ENCODE assay signal across 11 cellular contexts in the genomic region with DNA sequence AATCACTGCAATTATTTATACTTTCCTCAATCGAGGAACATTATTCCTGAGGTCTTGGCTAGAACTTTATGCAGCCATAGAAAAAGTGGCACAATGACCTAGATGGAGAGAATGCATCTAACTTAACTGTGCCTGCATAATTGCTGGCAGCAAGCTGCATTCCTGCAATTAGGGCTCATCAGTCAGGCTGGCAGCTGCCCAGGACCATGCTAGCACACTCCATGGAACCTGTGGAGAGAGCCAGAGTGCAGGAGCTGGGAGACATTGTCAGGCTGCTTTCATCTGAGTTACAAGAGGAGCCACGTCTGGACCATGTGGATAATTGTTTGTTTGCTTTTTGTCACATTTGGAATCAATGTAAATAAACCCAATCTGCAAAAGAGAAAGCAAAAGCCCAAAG.
DNase-seq lines count a peak whose midpoint lies in the region; ATAC-seq and TF ChIP-seq lines count a peak whose summit lies in the region.
"Had no signal": no experiment of that assay in that cellular context is flagged by ENCODE, and none has a peak within 500 bp of the region (broad histone marks: within the 10 kb centered on the region; RNA-seq: fewer than 3 reads in every experiment).

No MANE protein-coding gene starts in this region.

- H3K27me3 ChIP-seq in heart right ventricle = no peaks in the 10 kb centered on the region
- H3K27me3 ChIP-seq in stomach = no peaks in the 10 kb centered on the region
- H3K27me3 ChIP-seq: ovary, SJCRH30 had no signal

- DNase-seq in AG10803 (ENCODE audit: low read depth) (peak; percentile 42), NCI-H146 (lab: John Stamatoyannopoulos, UW) (peak; percentile 22), astrocyte of the hippocampus (ENCODE audit: low read depth, low spot score) (peak; percentile 91), heart right ventricle (peak; percentile 59 to 68), stomach (no peak), NCI-H1694 (lab: John Stamatoyannopoulos, UW) (no peak)
- DNase-seq in activated T-cell treated with anti-CD3 and anti-CD28 coated beads, Interleukin-2, amount 50 U/mL, for 72 hours = no peak
- no peak for DNase-seq in activated naive CD8-positive, alpha-beta T cell treated with anti-CD3 and anti-CD28 coated beads, Interleukin-2, amount 50 U/mL, for 24 hours
- DNase-seq: activated CD4-positive, CD25-positive, alpha-beta regulatory T cell treated with anti-CD3 and anti-CD28 coated beads, Interleukin-2, amount 50 U/mL, for 72 hours; SJCRH30 had no signal

- WGBS in heart right ventricle, 2 donors = 16 to 21% methylated on average over 2 of the region's 2 CpGs
- WGBS in stomach, 5 donors = 23 to 36% (median 33%) methylated on average over 2 of the region's 2 CpGs

- H3K4me1 ChIP-seq in heart right ventricle (no peaks in the 10 kb centered on the region), stomach (no peaks in the 10 kb centered on the region)
- H3K4me1 ChIP-seq: SJCRH30 had no signal

- no peak overlapping the region for H3K4me3 Mint-ChIP-seq in activated T-cell treated with anti-CD3 and anti-CD28 coated beads, Interleukin-2, amount 50 U/mL, for 72 hours
- H3K4me3 Mint-ChIP-seq in activated naive CD8-positive, alpha-beta T cell treated with anti-CD3 and anti-CD28 coated beads, Interleukin-2, amount 50 U/mL, for 24 hours = no peak overlapping the region

- intact Hi-C loops in heart right ventricle (cut with DNase I) = no loop called here
- intact Hi-C loops in stomach (cut with DNase I; ENCODE audit: low total_unique reads) = no loop called here

- H3K4me1 Mint-ChIP-seq in activated T-cell treated with anti-CD3 and anti-CD28 coated beads, Interleukin-2, amount 50 U/mL, for 72 hours (ENCODE audit: low read depth) = no peaks in the 10 kb centered on the region
- no peaks in the 10 kb centered on the region for H3K4me1 Mint-ChIP-seq in activated naive CD8-positive, alpha-beta T cell treated with anti-CD3 and anti-CD28 coated beads, Interleukin-2, amount 50 U/mL, for 24 hours

- H3K9me3 ChIP-seq in heart right ventricle (no peaks in the 10 kb centered on the region), stomach (no peaks in the 10 kb centered on the region)
- H3K9me3 ChIP-seq: ovary, SJCRH30 had no signal

- no peaks in the 10 kb centered on the region for H3K27me3 Mint-ChIP-seq in activated T-cell treated with anti-CD3 and anti-CD28 coated beads, Interleukin-2, amount 50 U/mL, for 72 hours (ENCODE audit: low read depth)
- H3K27me3 Mint-ChIP-seq in activated naive CD8-positive, alpha-beta T cell treated with anti-CD3 and anti-CD28 coated beads, Interleukin-2, amount 50 U/mL, for 24 hours = no peaks in the 10 kb centered on the region

- H3K27ac ChIP-seq in heart right ventricle (no peak overlapping the region), stomach (no peak overlapping the region)
- H3K27ac ChIP-seq: ovary, SJCRH30 had no signal

- no peak for TF ChIP-seq POLR2A in stomach (IDR thresholded peaks at IDR 0.05)

- H3K4me3 ChIP-seq in AG10803 (ENCODE audit: low read length) (no peak overlapping the region), heart right ventricle (no peak overlapping the region), stomach (no peak overlapping the region)
- H3K4me3 ChIP-seq: ovary, SJCRH30 had no signal

- ATAC-seq in heart right ventricle = peak; percentile 43 to 99 (median 78)
- ATAC-seq in activated T-cell treated with anti-CD3 and anti-CD28 coated beads, Interleukin-2, amount 50 U/mL, for 72 hours (replicated peaks in 1 of 2) = no peak
- no peak for ATAC-seq in activated naive CD8-positive, alpha-beta T cell treated with anti-CD3 and anti-CD28 coated beads, Interleukin-2, amount 50 U/mL, for 24 hours

- no peak for TF ChIP-seq CTCF in AG10803 (conservative IDR thresholded peaks at IDR 0.05; ENCODE audit: low read length)
- TF ChIP-seq CTCF in heart right ventricle (IDR thresholded peaks at IDR 0.05) = no peak
- TF ChIP-seq CTCF in stomach (IDR thresholded peaks at IDR 0.05) = no peak

- H3K36me3 ChIP-seq in heart right ventricle = no peaks in the 10 kb centered on the region
- no peaks in the 10 kb centered on the region for H3K36me3 ChIP-seq in stomach
- H3K36me3 ChIP-seq: ovary, SJCRH30 had no signal

- no peaks in the 10 kb centered on the region for H3K36me3 Mint-ChIP-seq in activated T-cell treated with anti-CD3 and anti-CD28 coated beads, Interleukin-2, amount 50 U/mL, for 72 hours (ENCODE audit: insufficient read depth in 2 of 2)
- no peaks in the 10 kb centered on the region for H3K36me3 Mint-ChIP-seq in activated naive CD8-positive, alpha-beta T cell treated with anti-CD3 and anti-CD28 coated beads, Interleukin-2, amount 50 U/mL, for 24 hours (ENCODE audit: low read depth)

- H3K27ac Mint-ChIP-seq in activated T-cell treated with anti-CD3 and anti-CD28 coated beads, Interleukin-2, amount 50 U/mL, for 72 hours = no peak overlapping the region
- H3K27ac Mint-ChIP-seq in activated naive CD8-positive, alpha-beta T cell treated with anti-CD3 and anti-CD28 coated beads, Interleukin-2, amount 50 U/mL, for 24 hours = no peak overlapping the region

- no peak for TF ChIP-seq EP300 in stomach (IDR thresholded peaks at IDR 0.05)

- H3K9me3 Mint-ChIP-seq in activated T-cell treated with anti-CD3 and anti-CD28 coated beads, Interleukin-2, amount 50 U/mL, for 72 hours = peaks cover 0 to 2% of the 10 kb centered on the region in 2 donors
- H3K9me3 Mint-ChIP-seq in activated naive CD8-positive, alpha-beta T cell treated with anti-CD3 and anti-CD28 coated beads, Interleukin-2, amount 50 U/mL, for 24 hours = no peaks in the 10 kb centered on the region

Comparison
In these comparisons a context has a peak if more than half of its experiments do, and no peak if none do; other contexts are left out.
1. DNase-seq: peak in AG10803 (single experiment), NCI-H146 (single experiment), astrocyte of the hippocampus (single experiment) and heart right ventricle (2 of 2); none in stomach (single experiment), activated T-cell treated with anti-CD3 and anti-CD28 coated beads, Interleukin-2, amount 50 U/mL, for 72 hours (0 of 2), NCI-H1694 (single experiment) and activated naive CD8-positive, alpha-beta T cell treated with anti-CD3 and anti-CD28 coated beads, Interleukin-2, amount 50 U/mL, for 24 hours (single experiment).
2. ATAC-seq: peak in heart right ventricle (8 of 8); none in activated T-cell treated with anti-CD3 and anti-CD28 coated beads, Interleukin-2, amount 50 U/mL, for 72 hours (0 of 2) and activated naive CD8-positive, alpha-beta T cell treated with anti-CD3 and anti-CD28 coated beads, Interleukin-2, amount 50 U/mL, for 24 hours (single experiment).